In genomic region chr13:44435142-44435982, GRCh38 we compare ENCODE assay signal across 1 cellular context.
TF ChIP-seq lines count a peak whose summit lies in the region.

No MANE protein-coding gene starts in this region.

TF ChIP-seq in K562, 482 proteins besides CTCF, POLR2A, EP300 and RAD21 (continued from another document):
- TF ChIP-seq TFE3 (CRISPR knock-in tag; IDR thresholded peaks at IDR 0.05): no peak
- no peak for TF ChIP-seq ESRRB (CRISPR knock-in tag; IDR thresholded peaks at IDR 0.05; ENCODE audit: borderline replicate concordance)
- peak; percentile 32 for TF ChIP-seq MEIS2 (IDR thresholded peaks at IDR 0.05; ENCODE audit: partially characterized antibody)
- 0 out of 2 replicates have a peak, but pooled peaks have one; percentile 21 for TF ChIP-seq ZFX (CRISPR knock-in tag; IDR thresholded peaks at IDR 0.05)
- TF ChIP-seq MIER1 (IDR thresholded peaks at IDR 0.05; ENCODE audit: low read depth): no peak
- TF ChIP-seq MEF2D (tag; conservative IDR thresholded peaks at IDR 0.05; ENCODE audit: low read depth): peak; percentile 95
- peak; percentile 46 for TF ChIP-seq TBP (optimal IDR thresholded peaks at IDR 0.05; ENCODE audit: low read depth, low read length)
- TF ChIP-seq NR1H2 (CRISPR knock-in tag; IDR thresholded peaks at IDR 0.05): no peak
- peak; percentile 17; the same call in 1 of the 2 replicates for TF ChIP-seq ZBTB12 (CRISPR knock-in tag; IDR thresholded peaks at IDR 0.05)
- TF ChIP-seq GATAD2A (IDR thresholded peaks at IDR 0.05): 0 out of 2 replicates have a peak, but pooled peaks have one; percentile 23
- TF ChIP-seq TRIM24 (IDR thresholded peaks at IDR 0.05): peak in 1 of 2 experiments; percentile 45; a peak in 1 of 4 replicates
- TF ChIP-seq CREM (IDR thresholded peaks at IDR 0.05; ENCODE audit: low read depth): peak; percentile 72
- TF ChIP-seq, protein P1, sequence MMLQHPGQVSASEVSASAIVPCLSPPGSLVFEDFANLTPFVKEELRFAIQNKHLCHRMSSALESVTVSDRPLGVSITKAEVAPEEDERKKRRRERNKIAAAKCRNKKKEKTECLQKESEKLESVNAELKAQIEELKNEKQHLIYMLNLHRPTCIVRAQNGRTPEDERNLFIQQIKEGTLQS (IDR thresholded peaks at IDR 0.05): peak; percentile 35; the same call in 1 of the 2 replicates
- TF ChIP-seq, protein P1 (CRISPR knock-in tag; conservative IDR thresholded peaks at IDR 0.05): no peak
- peak; percentile 72 for TF ChIP-seq MAFF (IDR thresholded peaks at IDR 0.05; ENCODE audit: low read length)
- peak; percentile 24; the same call in 1 of the 2 replicates for TF ChIP-seq RB1 (IDR thresholded peaks at IDR 0.05; ENCODE audit: low read depth)
- peak; percentile 48 for TF ChIP-seq RBFOX2 (IDR thresholded peaks at IDR 0.05; ENCODE audit: low read depth, low read length)
- TF ChIP-seq, protein P2, sequence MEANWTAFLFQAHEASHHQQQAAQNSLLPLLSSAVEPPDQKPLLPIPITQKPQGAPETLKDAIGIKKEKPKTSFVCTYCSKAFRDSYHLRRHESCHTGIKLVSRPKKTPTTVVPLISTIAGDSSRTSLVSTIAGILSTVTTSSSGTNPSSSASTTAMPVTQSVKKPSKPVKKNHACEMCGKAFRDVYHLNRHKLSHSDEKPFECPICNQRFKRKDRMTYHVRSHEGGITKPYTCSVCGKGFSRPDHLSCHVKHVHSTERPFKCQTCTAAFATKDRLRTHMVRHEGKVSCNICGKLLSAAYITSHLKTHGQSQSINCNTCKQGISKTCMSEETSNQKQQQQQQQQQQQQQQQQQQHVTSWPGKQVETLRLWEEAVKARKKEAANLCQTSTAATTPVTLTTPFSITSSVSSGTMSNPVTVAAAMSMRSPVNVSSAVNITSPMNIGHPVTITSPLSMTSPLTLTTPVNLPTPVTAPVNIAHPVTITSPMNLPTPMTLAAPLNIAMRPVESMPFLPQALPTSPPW (CRISPR knock-in tag; IDR thresholded peaks at IDR 0.05): peak; percentile 97
- TF ChIP-seq RFX1 (IDR thresholded peaks at IDR 0.05): peak; percentile 74
- peak; percentile 10; the same call in 1 of the 2 replicates for TF ChIP-seq L3MBTL2 (IDR thresholded peaks at IDR 0.05)
- peak in 1 of 2 experiments; percentile 52 for TF ChIP-seq E2F6 (IDR thresholded peaks at IDR 0.05; ENCODE audit: borderline replicate concordance in 1 of 2, extremely low read depth in 1 of 2, insufficient read depth in 1 of 2, insufficient read length in 1 of 2, low read depth in 1 of 2, low read length in 1 of 2, poor library complexity in 1 of 2, severe bottlenecking in 1 of 2)
- TF ChIP-seq ATF1 (CRISPR knock-in tag; IDR thresholded peaks at IDR 0.05): no peak
- TF ChIP-seq ATF1 (tag; IDR thresholded peaks at IDR 0.05): peak; percentile 57; the same call in 1 of the 2 replicates
- TF ChIP-seq MYNN (IDR thresholded peaks at IDR 0.05): 0 out of 2 replicates have a peak, but pooled peaks have one; percentile 29
- no peak for TF ChIP-seq MYNN (CRISPR knock-in tag; IDR thresholded peaks at IDR 0.05)
- TF ChIP-seq ELF4 (CRISPR knock-in tag; IDR thresholded peaks at IDR 0.05): no peak
- 0 out of 4 replicates have a peak, but pooled peaks of 1 of the 2 experiments have one; percentile 40 for TF ChIP-seq FOXK2 (conservative IDR thresholded peaks at IDR 0.05 in 1 of 2, IDR thresholded peaks at IDR 0.05 in 1 of 2; ENCODE audit: low read depth in 2 of 2)
- peak; percentile 91 for TF ChIP-seq KLF16 (IDR thresholded peaks at IDR 0.05)
- peak; percentile 71 for TF ChIP-seq JUND (IDR thresholded peaks at IDR 0.05; ENCODE audit: borderline replicate concordance, low read depth, low read length)
- no peak; the same call in 2 of the 3 replicates for TF ChIP-seq JUND (tag; IDR thresholded peaks at IDR 0.05; ENCODE audit: borderline replicate concordance, low read depth, low read length)
- TF ChIP-seq ZNF316 (IDR thresholded peaks at IDR 0.05): peak; percentile 98
- peak; percentile 86 for TF ChIP-seq CHD2 (IDR thresholded peaks at IDR 0.05; ENCODE audit: low read depth, low read length)
- TF ChIP-seq NRF1 (conservative IDR thresholded peaks at IDR 0.05 in 1 of 2, IDR thresholded peaks at IDR 0.05 in 1 of 2): peak in 1 of 2 experiments; percentile 31; a peak in 2 of 4 replicates
- peak; percentile 48 for TF ChIP-seq EP400 (IDR thresholded peaks at IDR 0.05)
- TF ChIP-seq MNT (conservative IDR thresholded peaks at IDR 0.05): 0 out of 4 replicates have a peak, but pooled peaks of 1 of the 2 experiments have one; percentile 30
- peak; percentile 31 for TF ChIP-seq NEUROD1 (IDR thresholded peaks at IDR 0.05; ENCODE audit: borderline replicate concordance, low read depth, low read length, partially characterized antibody)
- peak; percentile 24; the same call in 1 of the 2 replicates for TF ChIP-seq PHF8 (IDR thresholded peaks at IDR 0.05; ENCODE audit: borderline replicate concordance, low read length)
- no peak for TF ChIP-seq TAL1 (IDR thresholded peaks at IDR 0.05)
- TF ChIP-seq, protein P3, sequence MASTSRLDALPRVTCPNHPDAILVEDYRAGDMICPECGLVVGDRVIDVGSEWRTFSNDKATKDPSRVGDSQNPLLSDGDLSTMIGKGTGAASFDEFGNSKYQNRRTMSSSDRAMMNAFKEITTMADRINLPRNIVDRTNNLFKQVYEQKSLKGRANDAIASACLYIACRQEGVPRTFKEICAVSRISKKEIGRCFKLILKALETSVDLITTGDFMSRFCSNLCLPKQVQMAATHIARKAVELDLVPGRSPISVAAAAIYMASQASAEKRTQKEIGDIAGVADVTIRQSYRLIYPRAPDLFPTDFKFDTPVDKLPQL (IDR thresholded peaks at IDR 0.05; ENCODE audit: extremely low read depth, insufficient read length): no peak
- TF ChIP-seq MAFG (tag; conservative IDR thresholded peaks at IDR 0.05): peak; percentile 83
- TF ChIP-seq, protein P4, sequence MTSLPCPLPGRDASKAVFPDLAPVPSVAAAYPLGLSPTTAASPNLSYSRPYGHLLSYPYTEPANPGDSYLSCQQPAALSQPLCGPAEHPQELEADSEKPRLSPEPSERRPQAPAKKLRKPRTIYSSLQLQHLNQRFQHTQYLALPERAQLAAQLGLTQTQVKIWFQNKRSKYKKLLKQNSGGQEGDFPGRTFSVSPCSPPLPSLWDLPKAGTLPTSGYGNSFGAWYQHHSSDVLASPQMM (CRISPR knock-in tag; IDR thresholded peaks at IDR 0.05): no peak
- TF ChIP-seq MYC (IDR thresholded peaks at IDR 0.05; ENCODE audit: low read depth, low read length): peak; percentile 31; the same call in 1 of the 2 replicates
- no peak for TF ChIP-seq MYC (CRISPR knock-in tag; IDR thresholded peaks at IDR 0.05; ENCODE audit: borderline replicate concordance, low read depth)
- TF ChIP-seq KLF13 (tag; IDR thresholded peaks at IDR 0.05; ENCODE audit: borderline replicate concordance, low read depth): no peak
- TF ChIP-seq ATF7 (IDR thresholded peaks at IDR 0.05): peak; percentile 91
- peak; percentile 30 for TF ChIP-seq FOS (IDR thresholded peaks at IDR 0.05; ENCODE audit: extremely low read depth, insufficient read length)
- peak; percentile 23 for TF ChIP-seq NFYB (IDR thresholded peaks at IDR 0.05; ENCODE audit: extremely low read depth, insufficient read length)
- 0 out of 2 replicates have a peak, but pooled peaks have one; percentile 20 for TF ChIP-seq EGR1 (conservative IDR thresholded peaks at IDR 0.05)
- TF ChIP-seq ZBTB7A (IDR thresholded peaks at IDR 0.05; ENCODE audit: borderline replicate concordance, control insufficient read depth, low read depth, low read length): peak; percentile 66; the same call in 1 of the 2 replicates
- TF ChIP-seq RFX5 (IDR thresholded peaks at IDR 0.05; ENCODE audit: low read depth, low read length): peak; percentile 95
- peak; percentile 15 for TF ChIP-seq HNRNPLL (IDR thresholded peaks at IDR 0.05; ENCODE audit: low read depth, low read length, poor library complexity, severe bottlenecking)
- 0 out of 2 replicates have a peak, but pooled peaks have one; percentile 14 for TF ChIP-seq SOX6 (IDR thresholded peaks at IDR 0.05)
- TF ChIP-seq ZNF696 (CRISPR knock-in tag; conservative IDR thresholded peaks at IDR 0.05): no peak
- peak; percentile 59 for TF ChIP-seq POLR2G (IDR thresholded peaks at IDR 0.05; ENCODE audit: low read depth, low read length)
- TF ChIP-seq TCF7 (IDR thresholded peaks at IDR 0.05; ENCODE audit: borderline replicate concordance): no peak
- peak; percentile 51; the same call in 1 of the 2 replicates for TF ChIP-seq MAFK (IDR thresholded peaks at IDR 0.05; ENCODE audit: low read length)
